8 cellular contexts compared by ENCODE assay signal in genomic region chr11:27471588-27472397, GRCh38. TPM values are rescaled to one million over a fixed set of nuclear protein-coding genes. Genes with fewer than 3 reads are reported as not detected.
A peak's percentile ranks its signal among the peaks of the same experiment; 100 is the strongest.
DNase-seq lines count a peak whose midpoint lies in the region; ATAC-seq and TF ChIP-seq lines count a peak whose summit lies in the region.

No MANE protein-coding gene starts in this region.

- H3K9me3 Mint-ChIP-seq in activated CD4-positive, alpha-beta T cell treated with anti-CD3 and anti-CD28 coated beads, Interleukin-2, amount 10 ng/mL, durations not matched to agents 24 days and 14 days, result no peaks in the 10 kb centered on the region

- no peak for TF ChIP-seq CTCF in HL-60 (IDR thresholded peaks at IDR 0.05; ENCODE audit: insufficient read depth, low read length)
- TF ChIP-seq CTCF in epithelial cell of esophagus (IDR thresholded peaks at IDR 0.05; ENCODE audit: insufficient read depth, low read depth, low read length, missing control alignments), result no peak
- TF ChIP-seq CTCF in thyroid gland (IDR thresholded peaks at IDR 0.05), result no peak

- no peak overlapping the region for H3K27ac Mint-ChIP-seq in activated CD4-positive, alpha-beta T cell treated with anti-CD3 and anti-CD28 coated beads, Interleukin-2, amount 10 ng/mL, durations not matched to agents 24 days and 14 days

- no peak for TF ChIP-seq POLR2A in thyroid gland (IDR thresholded peaks at IDR 0.05)

- H3K4me3 Mint-ChIP-seq in activated CD4-positive, alpha-beta T cell treated with anti-CD3 and anti-CD28 coated beads, Interleukin-2, amount 10 ng/mL, durations not matched to agents 24 days and 14 days, result peak overlapping the region; percentile 75

- H3K4me1 ChIP-seq in ES-I3 (ENCODE audit: insufficient read depth, low read length) (peaks cover 20% of the 10 kb centered on the region), thyroid gland (peaks cover 34 to 43% of the 10 kb centered on the region in 2 donors)

- peaks cover 3% of the 10 kb centered on the region for H3K4me1 Mint-ChIP-seq in activated CD4-positive, alpha-beta T cell treated with anti-CD3 and anti-CD28 coated beads, Interleukin-2, amount 10 ng/mL, durations not matched to agents 24 days and 14 days

- peak overlapping the region; percentile 69 for H3K4me3 ChIP-seq in HL-60 (replicated peaks; ENCODE audit: insufficient read depth, low read length)
- H3K4me3 ChIP-seq in epithelial cell of esophagus (ENCODE audit: low read length), result peak overlapping the region; percentile 81
- H3K4me3 ChIP-seq in thyroid gland (replicated peaks in 1 of 3), result peak overlapping the region; percentile 56 to 75 (median 58)

- H3K9me3 ChIP-seq in ES-I3 (ENCODE audit: control insufficient read depth, insufficient read depth, low read length) (no peaks in the 10 kb centered on the region), thyroid gland (no peaks in the 10 kb centered on the region)

- peak; percentile 46 for ATAC-seq in GM21381 (IDR thresholded peaks at IDR 0.05; ENCODE audit: unreplicated experiment)

- peak overlapping the region; percentile 96 for H3K9ac ChIP-seq in ES-I3 (ENCODE audit: low read depth, low read length)

- H3K27me3 ChIP-seq in HL-60 (ENCODE audit: insufficient read depth, poor library complexity, severe bottlenecking) (peaks cover 12% of the 10 kb centered on the region), thyroid gland (no peaks in the 10 kb centered on the region)

- 0 to 3% methylated on average over 10 to 16 of the region's 79 CpGs for WGBS in thyroid gland, 2 donors

- H3K36me3 ChIP-seq in ES-I3 (ENCODE audit: insufficient read depth, low read length) (no peaks in the 10 kb centered on the region), thyroid gland (no peaks in the 10 kb centered on the region)

- intact Hi-C loops in activated CD4-positive, alpha-beta T cell treated with anti-CD3 and anti-CD28 coated beads, Interleukin-2, amount 10 ng/mL, durations not matched to agents 24 days and 14 days (cut with micrococcal nuclease), result loop anchor here (2.0 kb wide), 1 partner anchor 35 kb away; the partner anchor contains the start of gene LIN7C
- intact Hi-C loops in thyroid gland (cut with DNase I), result loop anchor here (5.0 kb wide), 1 partner anchor 114 kb away; no protein-coding TSS in a partner anchor

- DNase-seq in HL-60 (ENCODE audit: low read depth in 1 of 2, low spot score in 1 of 2), result peak in 1 of 2 experiments; percentile 35
- peak; percentile 60 for DNase-seq in activated CD4-positive, alpha-beta T cell treated with anti-CD3 and anti-CD28 coated beads, Interleukin-2, amount 10 ng/mL, durations not matched to agents 24 days and 14 days
- DNase-seq in epithelial cell of esophagus (ENCODE audit: low read depth), result peak; percentile 39
- DNase-seq in mucosa of gallbladder (ENCODE audit: low spot score), result peak; percentile 42
- peak; percentile 56 to 70 for DNase-seq in thyroid gland
- no peak for DNase-seq in A172 (ENCODE audit: low spot score)

- H3K27ac ChIP-seq in HL-60 (replicated peaks) (no peak overlapping the region), thyroid gland (peak overlapping the region; percentile 85 to 90 (median 87))

- peaks cover 58% of the 10 kb centered on the region for H3K27me3 Mint-ChIP-seq in activated CD4-positive, alpha-beta T cell treated with anti-CD3 and anti-CD28 coated beads, Interleukin-2, amount 10 ng/mL, durations not matched to agents 24 days and 14 days

- H3K36me3 Mint-ChIP-seq in activated CD4-positive, alpha-beta T cell treated with anti-CD3 and anti-CD28 coated beads, Interleukin-2, amount 10 ng/mL, durations not matched to agents 24 days and 14 days (ENCODE audit: low read depth), result no peaks in the 10 kb centered on the region

RNA-seq across cellular contexts. Expression of gene LGR4, which starts 0.8 kb away (rescaled TPM):
- total RNA-seq in activated CD4-positive, alpha-beta T cell treated with anti-CD3 and anti-CD28 coated beads, Interleukin-2, amount 10 ng/mL, durations not matched to agents 24 days and 14 days, result not detected in 2 replicates
- total RNA-seq in mucosa of gallbladder, result 47.6 TPM
- 10 to 100 TPM; 40.8 to 62.1 (median 50.2) TPM for total RNA-seq in thyroid gland
- 10.0 and 10.1 TPM in 2 replicates for total RNA-seq in A172 (2014; rRNA removed; shearing (Covaris generic))

RNA-seq across cellular contexts. Expression of gene LIN7C, which starts 34.8 kb away (rescaled TPM):
- total RNA-seq in activated CD4-positive, alpha-beta T cell treated with anti-CD3 and anti-CD28 coated beads, Interleukin-2, amount 10 ng/mL, durations not matched to agents 24 days and 14 days, result 35.9 and 36.4 TPM in 2 replicates
- total RNA-seq in mucosa of gallbladder (34.1 TPM), thyroid gland (10 to 100 TPM; 61.8 to 72.8 (median 66.3) TPM)
- 61.4 and 73.3 TPM in 2 replicates for total RNA-seq in A172 (2014; rRNA removed; shearing (Covaris generic))

Comparison
In these comparisons a context has a peak if more than half of its experiments do, and no peak if none do; other contexts are left out.
1. RNA of gene LGR4, which starts 0.8 kb away (total RNA-seq): 40.8 to 62.1 TPM in thyroid gland, 47.6 TPM in mucosa of gallbladder (single experiment) and 10.0 to 10.1 TPM in A172; not detected in activated CD4-positive, alpha-beta T cell treated with anti-CD3 and anti-CD28 coated beads, Interleukin-2, amount 10 ng/mL, durations not matched to agents 24 days and 14 days; every median in the first group is over 10 times any median in the second.
2. Peak in every context shown above with its lines, with median percentiles within 50 percentile points of each other: H3K4me3 ChIP-seq.